11 cellular contexts compared by ENCODE assay signal in the genomic region with DNA sequence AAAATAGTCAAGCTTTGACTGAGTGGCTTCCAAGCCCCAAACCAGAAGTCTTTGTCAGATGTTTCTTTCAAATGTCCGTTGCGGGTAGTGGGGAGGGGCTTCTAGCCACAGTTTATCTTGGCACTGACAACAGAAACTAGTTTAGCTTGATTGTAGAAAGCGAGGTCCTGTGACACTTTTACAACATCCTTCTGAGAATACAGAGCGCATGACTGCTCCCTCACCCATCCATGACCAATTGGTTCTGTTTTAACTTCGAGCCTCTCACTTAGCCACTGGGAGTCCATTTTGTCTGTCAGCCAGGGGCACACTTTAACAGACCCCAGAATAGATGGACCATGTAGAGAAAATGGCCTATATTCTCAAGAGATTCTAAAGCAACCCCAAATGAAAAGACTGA.
A peak's percentile ranks its signal among the peaks of the same experiment; 100 is the strongest.
DNase-seq lines count a peak whose midpoint lies in the region; ATAC-seq, FAIRE-seq and TF ChIP-seq lines count a peak whose summit lies in the region.
"Had no signal": no experiment of that assay in that cellular context is flagged by ENCODE, and none has a peak within 500 bp of the region (broad histone marks: within the 10 kb centered on the region; RNA-seq: fewer than 3 reads in every experiment).

No MANE protein-coding gene starts in this region.

- DNase-seq in GM12865 (ENCODE audit: low read depth) (peak; percentile 60), epidermal melanocyte (ENCODE audit: insufficient read length, low spot score) (peak; percentile 25), frontal cortex (ENCODE audit: low spot score in 2 of 2) (no peak), activated T-cell treated with anti-CD3 and anti-CD28 coated beads for 4 hours (no peak), DMS53 (lab: John Stamatoyannopoulos, UW) (no peak), UCSD-AML1 (lab: John Stamatoyannopoulos, UW; ENCODE audit: unreplicated experiment) (no peak)
- DNase-seq: CD4-positive, alpha-beta T cell; NCI-H2107; T-helper 9 cell had no signal

- FAIRE-seq in frontal cortex (lab: Jason Lieb, UNC): no peak

- no peak overlapping the region for H3K4me3 ChIP-seq in GM12865 (ENCODE audit: low read depth, low read length)

- TF ChIP-seq CTCF in GM12865 (IDR thresholded peaks at IDR 0.05; ENCODE audit: insufficient read depth, low read depth, low read length, missing control alignments): no peak

- peak; percentile 77 for ATAC-seq in GM21367 (IDR thresholded peaks at IDR 0.05; ENCODE audit: unreplicated experiment)
- ATAC-seq in HG03196 (IDR thresholded peaks at IDR 0.05; ENCODE audit: unreplicated experiment): peak; percentile 83

Comparison
In these comparisons a context has a peak if more than half of its experiments do, and no peak if none do; other contexts are left out.
1. DNase-seq: peak in GM12865 (single experiment) and epidermal melanocyte (single experiment); none in frontal cortex (0 of 2), activated T-cell treated with anti-CD3 and anti-CD28 coated beads for 4 hours (single experiment), DMS53 (single experiment) and UCSD-AML1 (single experiment).